ENCODE assay signal across 11 cellular contexts in genomic region chr1:1495461-1495975, GRCh38. TPM values are rescaled to one million over a fixed set of nuclear protein-coding genes. Genes with fewer than 3 reads are reported as not detected.
A peak's percentile ranks its signal among the peaks of the same experiment; 100 is the strongest.
DNase-seq lines count a peak whose midpoint lies in the region; ATAC-seq and TF ChIP-seq lines count a peak whose summit lies in the region.
"Not testable (repeated sequence)": the region's sequence is repeated elsewhere in the genome, so short reads cannot be mapped to it uniquely, and the experiment has no call there.
"Had no signal": no experiment of that assay in that cellular context is flagged by ENCODE, and none has a peak within 500 bp of the region (broad histone marks: within the 10 kb centered on the region; RNA-seq: fewer than 3 reads in every experiment).

No MANE protein-coding gene starts in this region.

- peaks cover 14% of the 10 kb centered on the region for H3K9me3 ChIP-seq in CD4-positive, alpha-beta T cell (ENCODE audit: control insufficient read depth, low read length)
- H3K9me3 ChIP-seq in heart right ventricle, result peaks cover 0 to 22% (median 6%) of the 10 kb centered on the region in 11 donors
- H3K9me3 ChIP-seq in lower lobe of right lung, result not testable (repeated sequence)

- CTCF ChIA-PET in CD4-positive, alpha-beta T cell (lab: Charles Lee), result not testable (repeated sequence)

- not testable (repeated sequence) for H3K36me3 ChIP-seq in H7 (replicated peaks; ENCODE audit: control insufficient read depth, insufficient read depth, low read length)
- H3K36me3 ChIP-seq in heart right ventricle, result peaks cover 0 to 56% (median 35%) of the 10 kb centered on the region in 9 donors
- peaks cover 29% of the 10 kb centered on the region for H3K36me3 ChIP-seq in lower lobe of right lung

- 93 to 96% methylated on average over 16 to 17 of the region's 18 CpGs for WGBS in heart right ventricle, 2 donors

- not testable (repeated sequence) for TF ChIP-seq CTCF in CD4-positive, alpha-beta T cell (IDR thresholded peaks at IDR 0.05); heart right ventricle (IDR thresholded peaks at IDR 0.05); lower lobe of right lung (IDR thresholded peaks at IDR 0.05)

- POLR2A ChIA-PET in CD4-positive, alpha-beta T cell (lab: Charles Lee), result not testable (repeated sequence)

- not testable (repeated sequence) for DNase-seq in CD4-positive, alpha-beta T cell; activated T-cell treated with anti-CD3 and anti-CD28 coated beads, Interleukin-2, amount 50 U/mL, for 24 hours; heart right ventricle; lower lobe of right lung; sciatic nerve (ENCODE audit: low spot score); stimulated activated naive CD8-positive, alpha-beta T cell treated with anti-CD3 and anti-CD28 coated beads, Interleukin-15, amount 100 ng/mL, for 72 hours
- DNase-seq in H7, result peak; percentile 30

- H3K27ac Mint-ChIP-seq in CD4-positive, alpha-beta T cell; stimulated activated naive CD8-positive, alpha-beta T cell treated with anti-CD3 and anti-CD28 coated beads, Interleukin-15, amount 100 ng/mL, for 72 hours: not testable (repeated sequence)
- H3K27ac Mint-ChIP-seq in activated T-cell treated with anti-CD3 and anti-CD28 coated beads, Interleukin-2, amount 50 U/mL, for 24 hours, result peak overlapping the region; percentile 50

- intact Hi-C loops in CD4-positive, alpha-beta T cell (cut with DNase I, micrococcal nuclease), result loop anchor here in 1 of 2 experiments (2.0 kb wide), 1 partner anchor 39 kb away; no protein-coding TSS in a partner anchor
- intact Hi-C loops in heart right ventricle (cut with DNase I); lower lobe of right lung (cut with DNase I): not testable (repeated sequence)
- intact Hi-C loops in sciatic nerve (cut with DNase I), result loop anchor here (10.0 kb wide), 1 partner anchor 101 kb away; the partner anchor contains the start of gene CCNL2

- not testable (repeated sequence) for H3K4me1 ChIP-seq in heart right ventricle, lower lobe of right lung

- H3K27me3 Mint-ChIP-seq in CD4-positive, alpha-beta T cell; activated T-cell treated with anti-CD3 and anti-CD28 coated beads, Interleukin-2, amount 50 U/mL, for 24 hours; stimulated activated naive CD8-positive, alpha-beta T cell treated with anti-CD3 and anti-CD28 coated beads, Interleukin-15, amount 100 ng/mL, for 72 hours: not testable (repeated sequence)

- H3K4me1 Mint-ChIP-seq in CD4-positive, alpha-beta T cell (ENCODE audit: low read depth); activated T-cell treated with anti-CD3 and anti-CD28 coated beads, Interleukin-2, amount 50 U/mL, for 24 hours (ENCODE audit: low read depth); stimulated activated naive CD8-positive, alpha-beta T cell treated with anti-CD3 and anti-CD28 coated beads, Interleukin-15, amount 100 ng/mL, for 72 hours: not testable (repeated sequence)

- H3K27ac ChIP-seq in CD4-positive, alpha-beta T cell (ENCODE audit: low read depth, low read length); heart right ventricle; lower lobe of right lung: not testable (repeated sequence)

- ATAC-seq in CD4-positive, alpha-beta T cell (ENCODE audit: poor library complexity), result peak; percentile 24
- ATAC-seq in esophagus mucosa (peak; percentile 42), heart right ventricle (peak in 5 of 8 donors; percentile 8 to 37 (median 32)), lower lobe of right lung (peak; percentile 4 to 10), sciatic nerve (peak; percentile 51)
- ATAC-seq in stimulated activated naive CD8-positive, alpha-beta T cell treated with anti-CD3 and anti-CD28 coated beads, Interleukin-15, amount 100 ng/mL, for 72 hours, result peak; percentile 36

- H3K36me3 Mint-ChIP-seq in CD4-positive, alpha-beta T cell (ENCODE audit: low read depth), result peaks cover 45% of the 10 kb centered on the region
- peaks cover 57% of the 10 kb centered on the region for H3K36me3 Mint-ChIP-seq in activated T-cell treated with anti-CD3 and anti-CD28 coated beads, Interleukin-2, amount 50 U/mL, for 24 hours (ENCODE audit: low read depth)

- not testable (repeated sequence) for H3K9me3 Mint-ChIP-seq in CD4-positive, alpha-beta T cell; activated T-cell treated with anti-CD3 and anti-CD28 coated beads, Interleukin-2, amount 50 U/mL, for 24 hours; stimulated activated naive CD8-positive, alpha-beta T cell treated with anti-CD3 and anti-CD28 coated beads, Interleukin-15, amount 100 ng/mL, for 72 hours

- not testable (repeated sequence) for H3K4me3 Mint-ChIP-seq in CD4-positive, alpha-beta T cell; activated T-cell treated with anti-CD3 and anti-CD28 coated beads, Interleukin-2, amount 50 U/mL, for 24 hours; stimulated activated naive CD8-positive, alpha-beta T cell treated with anti-CD3 and anti-CD28 coated beads, Interleukin-15, amount 100 ng/mL, for 72 hours

- H3K27me3 ChIP-seq in CD4-positive, alpha-beta T cell (ENCODE audit: control insufficient read depth, insufficient read depth, low read length); H7 (ENCODE audit: control insufficient read depth, insufficient read depth, low read length); heart right ventricle; lower lobe of right lung (ENCODE audit: low read depth): not testable (repeated sequence)

- not testable (repeated sequence) for H3K4me3 ChIP-seq in H7 (ENCODE audit: insufficient read depth, low read depth, low read length); heart right ventricle; lower lobe of right lung

RNA-seq across cellular contexts. Expression of gene ATAD3A, which starts 16.4 kb away (rescaled TPM):
- 10 to 100 TPM; 17.0 to 19.5 TPM for total RNA-seq in CD4-positive, alpha-beta T cell
- 105 and 113 TPM in 2 replicates for total RNA-seq in H7 (2014; rRNA removed; shearing (Covaris generic))
- 23.2 TPM for total RNA-seq in esophagus mucosa
- total RNA-seq in heart right ventricle, result 10 to 100 TPM; 13.2 to 27.9 (median 15.6) TPM
- 10 to 100 TPM; 24.7 to 39.4 TPM for polyA plus RNA-seq in heart right ventricle
- total RNA-seq in lower lobe of right lung, result 14.1 TPM
- 19.4 TPM for total RNA-seq in sciatic nerve

RNA-seq across cellular contexts. Expression of gene ATAD3B, which starts 24.0 kb away (rescaled TPM):
- 10 to 100 TPM; 44.3 to 49.1 TPM for total RNA-seq in CD4-positive, alpha-beta T cell
- 43.5 and 44.1 TPM in 2 replicates for total RNA-seq in H7 (2014; rRNA removed; shearing (Covaris generic))
- total RNA-seq in esophagus mucosa, result 13.7 TPM
- 1 to 10 TPM; 5.3 to 9.9 (median 6.6) TPM for total RNA-seq in heart right ventricle
- polyA plus RNA-seq in heart right ventricle, result 10 to 100 TPM; 12.5 to 33.3 TPM
- total RNA-seq in lower lobe of right lung, result 19.0 TPM
- 28.6 TPM for total RNA-seq in sciatic nerve

RNA-seq across cellular contexts. Expression of gene TMEM240, which starts 44.9 kb away (rescaled TPM):
- total RNA-seq in CD4-positive, alpha-beta T cell, result 1 to 10 TPM in 1 of 2 experiments, under 1 TPM in 1; 0.75 to 1.5 TPM
- total RNA-seq in H7 (2014; rRNA removed; shearing (Covaris generic)), result 13.6 and 14.3 TPM in 2 replicates
- total RNA-seq in esophagus mucosa (not detected), heart right ventricle (1 to 10 TPM; 3.2 to 6.2 (median 3.7) TPM), lower lobe of right lung (3.9 TPM), sciatic nerve (7.1 TPM)
- polyA plus RNA-seq in heart right ventricle, result 10 to 100 TPM in 1 of 2 donors, 1 to 10 TPM in 1; 3.5 to 12.1 TPM
- total RNA-seq: A172 had no signal
- polyA plus RNA-seq: CD8-positive, alpha-beta memory T cell; IgD-negative memory B cell had no signal

RNA-seq across cellular contexts. Expression of gene ATAD3C, which starts 46.0 kb away (rescaled TPM):
- under 1 TPM; 0.28 to 0.74 TPM for total RNA-seq in CD4-positive, alpha-beta T cell
- 0.14 and 0.74 TPM in 2 replicates for total RNA-seq in H7 (2014; rRNA removed; shearing (Covaris generic))
- total RNA-seq in esophagus mucosa (2.1 TPM), heart right ventricle (1 to 10 TPM in 5 of 10 donors, under 1 TPM in 5; 0.11 to 2.2 (median 1.2) TPM), lower lobe of right lung (7.8 TPM), sciatic nerve (2.4 TPM)
- polyA plus RNA-seq in heart right ventricle, result under 1 TPM; 0.49 to 0.66 TPM
- total RNA-seq: A172 had no signal
